Comparison of ENCODE assay signal across 14 cellular contexts in genomic region chr22:26977741-26978140, GRCh38.
"Had no signal": no experiment of that assay in that cellular context is flagged by ENCODE, and none has a peak within 500 bp of the region (broad histone marks: within the 10 kb centered on the region; RNA-seq: fewer than 3 reads in every experiment).

No MANE protein-coding gene starts in this region.

- H3K4me3 ChIP-seq: ovary, thoracic aorta had no signal

- H3K9me3 ChIP-seq: ovary, thoracic aorta had no signal

- H3K36me3 ChIP-seq: ovary, thoracic aorta, WERI-Rb-1 had no signal

- H3K27me3 ChIP-seq: ovary had no signal

- H3K27ac ChIP-seq: ovary, thoracic aorta, WERI-Rb-1 had no signal

- DNase-seq: activated CD4-positive, alpha-beta T cell treated with anti-CD3 and anti-CD28 coated beads for 48 hours; activated CD8-positive, alpha-beta memory T cell treated with anti-CD3 and anti-CD28 coated beads, Interleukin-2, amount 50 U/mL, for 48 hours; activated CD8-positive, alpha-beta T cell treated with anti-CD3 and anti-CD28 coated beads, Interleukin-2, amount 10 ng/mL, durations not matched to agents 7 days and 5 days; activated naive CD4-positive, alpha-beta T cell treated with Interleukin-2 at 50 U/mL for 16 hours; activated naive CD8-positive, alpha-beta T cell treated with anti-CD3 and anti-CD28 coated beads, Interleukin-2, amount 50 U/mL, for 24 hours; hypothalamus; left colon; mesenchymal stem cell; ovary; stimulated activated CD4-positive, alpha-beta T cell treated with anti-CD3 and anti-CD28 coated beads, Interleukin-4, amount 100 ng/mL, for 1 hour; stimulated activated naive CD8-positive, alpha-beta T cell treated with anti-CD3 and anti-CD28 coated beads, Interleukin-15, amount 100 ng/mL, for 72 hours; T-helper 1 cell; WERI-Rb-1 had no signal
